In the genomic region with DNA sequence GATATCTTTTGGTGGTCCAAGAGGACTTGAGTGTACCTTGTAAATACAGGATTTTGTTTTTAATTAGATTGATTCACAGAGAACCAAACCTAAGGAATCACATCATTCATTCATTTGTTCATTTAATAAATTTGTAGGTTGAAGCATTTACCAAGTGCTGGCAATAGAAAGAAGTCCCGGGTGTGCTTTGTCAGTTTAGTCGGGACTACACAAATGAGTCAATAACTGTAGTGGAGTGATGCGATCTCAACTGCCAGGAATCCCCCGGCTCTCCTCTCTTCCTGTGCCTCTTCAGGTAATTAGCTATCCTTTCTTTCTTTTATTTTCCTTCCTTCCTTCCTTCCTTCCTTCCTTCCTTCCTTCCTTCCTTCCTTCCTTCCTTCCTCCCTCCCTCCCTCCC, we compare ENCODE assay signal across 14 cellular contexts. TPM values are rescaled to one million over a fixed set of nuclear protein-coding genes. Genes with fewer than 3 reads are reported as not detected.
DNase-seq lines count a peak whose midpoint lies in the region; ATAC-seq lines count a peak whose summit lies in the region.
"Had no signal": no experiment of that assay in that cellular context is flagged by ENCODE, and none has a peak within 500 bp of the region (broad histone marks: within the 10 kb centered on the region; RNA-seq: fewer than 3 reads in every experiment).

No MANE protein-coding gene starts in this region.

- DNase-seq in CD4-positive, CD25-positive, alpha-beta regulatory T cell: no peak
- peak; percentile 30 for DNase-seq in T-helper 2 cell treated with Interferon-gamma antibody and Interleukin-4, amounts not matched to agents 5 μg/mL and 100 μg/mL, for 36 hours (ENCODE audit: low spot score)
- no peak for DNase-seq in epithelial cell of prostate (ENCODE audit: low read depth, low spot score)
- DNase-seq in NCI-H2029 (lab: John Stamatoyannopoulos, UW): no peak
- DNase-seq in NCI-H1092 (lab: John Stamatoyannopoulos, UW): no peak
- no peak for DNase-seq in germinal center (ENCODE audit: low spot score)
- DNase-seq: ACHN, DMS79 treated with DMSO at 0.1 percent for 48 hours, GDM1, H7, NCI-H1436, NCI-H2081, SHP77 treated with DMSO at 0.1 percent for 48 hours had no signal

- no peaks in the 10 kb centered on the region for H3K36me3 Mint-ChIP-seq in CD4-positive, CD25-positive, alpha-beta regulatory T cell
- H3K36me3 Mint-ChIP-seq in T-helper 2 cell treated with Interferon-gamma antibody and Interleukin-4, amounts not matched to agents 5 μg/mL and 100 μg/mL, for 36 hours (ENCODE audit: low read depth): peaks cover 7% of the 10 kb centered on the region

- peaks cover 11 to 34% (median 21%) of the 10 kb centered on the region in 4 donors for H3K4me1 Mint-ChIP-seq in CD4-positive, CD25-positive, alpha-beta regulatory T cell
- H3K4me1 Mint-ChIP-seq in T-helper 2 cell treated with Interferon-gamma antibody and Interleukin-4, amounts not matched to agents 5 μg/mL and 100 μg/mL, for 36 hours (ENCODE audit: low read depth): peaks cover 23% of the 10 kb centered on the region

- no peaks in the 10 kb centered on the region for H3K36me3 ChIP-seq in CD4-positive, CD25-positive, alpha-beta regulatory T cell (ENCODE audit: control insufficient read depth, insufficient read depth, low read length)

- no peak for ATAC-seq in CD4-positive, CD25-positive, alpha-beta regulatory T cell (ENCODE audit: low read depth in 2 of 2)
- peak; percentile 36 for ATAC-seq in GM18868 (IDR thresholded peaks at IDR 0.05; ENCODE audit: unreplicated experiment)

- H3K4me3 ChIP-seq in CD4-positive, CD25-positive, alpha-beta regulatory T cell (ENCODE audit: low read depth, low read length): no peak overlapping the region

- peaks cover 18% of the 10 kb centered on the region for H3K4me1 ChIP-seq in CD4-positive, CD25-positive, alpha-beta regulatory T cell (ENCODE audit: control insufficient read depth, insufficient read depth, low read length, poor library complexity, severe bottlenecking)

- no peak overlapping the region for H3K27ac Mint-ChIP-seq in CD4-positive, CD25-positive, alpha-beta regulatory T cell
- H3K27ac Mint-ChIP-seq in T-helper 2 cell treated with Interferon-gamma antibody and Interleukin-4, amounts not matched to agents 5 μg/mL and 100 μg/mL, for 36 hours: no peak overlapping the region

- no peaks in the 10 kb centered on the region for H3K9me3 ChIP-seq in CD4-positive, CD25-positive, alpha-beta regulatory T cell (ENCODE audit: control insufficient read depth in 2 of 2, low read length in 2 of 2)

- H3K27me3 Mint-ChIP-seq in CD4-positive, CD25-positive, alpha-beta regulatory T cell: peaks cover 16% of the 10 kb centered on the region
- peaks cover 11% of the 10 kb centered on the region for H3K27me3 Mint-ChIP-seq in T-helper 2 cell treated with Interferon-gamma antibody and Interleukin-4, amounts not matched to agents 5 μg/mL and 100 μg/mL, for 36 hours (ENCODE audit: low read depth)

- peak overlapping the region in 1 of 4 donors; percentile 6 for H3K4me3 Mint-ChIP-seq in CD4-positive, CD25-positive, alpha-beta regulatory T cell
- no peak overlapping the region for H3K4me3 Mint-ChIP-seq in T-helper 2 cell treated with Interferon-gamma antibody and Interleukin-4, amounts not matched to agents 5 μg/mL and 100 μg/mL, for 36 hours

- peaks cover 2% of the 10 kb centered on the region for H3K27me3 ChIP-seq in CD4-positive, CD25-positive, alpha-beta regulatory T cell (ENCODE audit: control insufficient read depth, insufficient read depth, low read length)

- peaks cover 0 to 4% (median 0%) of the 10 kb centered on the region in 7 donors for H3K9me3 Mint-ChIP-seq in CD4-positive, CD25-positive, alpha-beta regulatory T cell
- H3K9me3 Mint-ChIP-seq in T-helper 2 cell treated with Interferon-gamma antibody and Interleukin-4, amounts not matched to agents 5 μg/mL and 100 μg/mL, for 36 hours: peaks cover 15% of the 10 kb centered on the region

- peak overlapping the region; percentile 94 for H3K27ac ChIP-seq in CD4-positive, CD25-positive, alpha-beta regulatory T cell (ENCODE audit: insufficient read depth, low read length, poor library complexity, severe bottlenecking)
- H3K27ac ChIP-seq in epithelial cell of prostate: peak overlapping the region; percentile 71

RNA-seq across cellular contexts. Expression of gene WWOX, which starts 1.4 kb away (rescaled TPM):
- 18.6 TPM for total RNA-seq in CD4-positive, CD25-positive, alpha-beta regulatory T cell
- polyA plus RNA-seq in CD4-positive, CD25-positive, alpha-beta regulatory T cell: 10 to 100 TPM; 10.3 to 13.6 (median 11.9) TPM
